ENCODE assay signal across 13 cellular contexts in genomic region chr9:137191245-137191644, GRCh38. TPM values are rescaled to one million over a fixed set of nuclear protein-coding genes. Genes with fewer than 3 reads are reported as not detected.
DNase-seq lines count a peak whose midpoint lies in the region; ATAC-seq and TF ChIP-seq lines count a peak whose summit lies in the region.
"Had no signal": no experiment of that assay in that cellular context is flagged by ENCODE, and none has a peak within 500 bp of the region (broad histone marks: within the 10 kb centered on the region; RNA-seq: fewer than 3 reads in every experiment).

No MANE protein-coding gene starts in this region.

- CTCF ChIA-PET in activated naive CD4-positive, alpha-beta T cell treated with anti-CD3 and anti-CD28 coated beads for 36 hours (lab: Charles Lee): interaction anchor here (1.7 kb wide), 1 partner anchor 35 kb away, joined by 6 read pairs; the partner anchor contains the start of gene RNF224

- H3K36me3 Mint-ChIP-seq in activated naive CD4-positive, alpha-beta T cell treated with anti-CD3 and anti-CD28 coated beads for 36 hours (ENCODE audit: low read depth): peaks cover 3% of the 10 kb centered on the region
- H3K36me3 Mint-ChIP-seq in T-helper 17 cell (ENCODE audit: low read depth) (no peaks in the 10 kb centered on the region), neural progenitor cell (no peaks in the 10 kb centered on the region)
- H3K36me3 Mint-ChIP-seq in stimulated activated memory B cell treated with anti-CD40 and anti-IgM and Interleukin-4, amounts not matched to agents 10 μg/mL and 1 μg/mL and 100 μg/mL, for 72 hours: peaks cover 11% of the 10 kb centered on the region

- peak overlapping the region; percentile 36 for H3K4me3 Mint-ChIP-seq in activated naive CD4-positive, alpha-beta T cell treated with anti-CD3 and anti-CD28 coated beads for 36 hours
- H3K4me3 Mint-ChIP-seq in T-helper 17 cell: peak overlapping the region; percentile 58
- H3K4me3 Mint-ChIP-seq in stimulated activated memory B cell treated with anti-CD40 and anti-IgM and Interleukin-4, amounts not matched to agents 10 μg/mL and 1 μg/mL and 100 μg/mL, for 72 hours: peak overlapping the region; percentile 56
- no peak overlapping the region for H3K4me3 Mint-ChIP-seq in neural progenitor cell

- H3K9me3 ChIP-seq in T-helper 17 cell (ENCODE audit: control insufficient read depth, low read length, poor library complexity, severe bottlenecking) (no peaks in the 10 kb centered on the region), neural progenitor cell (ENCODE audit: low read depth) (no peaks in the 10 kb centered on the region)

- ATAC-seq in T-helper 17 cell: no peak
- no peak for ATAC-seq in stimulated activated memory B cell treated with anti-CD40 and anti-IgM and Interleukin-4, amounts not matched to agents 10 μg/mL and 1 μg/mL and 100 μg/mL, for 72 hours
- ATAC-seq in GM21423 (IDR thresholded peaks at IDR 0.05; ENCODE audit: unreplicated experiment): no peak
- ATAC-seq: sciatic nerve had no signal

- H3K9ac ChIP-seq in neural progenitor cell: no peak overlapping the region

- H3F3A ChIP-seq in neural progenitor cell (ENCODE audit: low read depth): peaks cover 10% of the 10 kb centered on the region

- no peaks in the 10 kb centered on the region for H3K36me3 ChIP-seq in neural progenitor cell

- H3K27me3 Mint-ChIP-seq in activated naive CD4-positive, alpha-beta T cell treated with anti-CD3 and anti-CD28 coated beads for 36 hours (ENCODE audit: low read depth): no peaks in the 10 kb centered on the region
- H3K27me3 Mint-ChIP-seq in T-helper 17 cell (no peaks in the 10 kb centered on the region), neural progenitor cell (ENCODE audit: insufficient read depth, low read depth) (peaks cover 6% of the 10 kb centered on the region)
- no peaks in the 10 kb centered on the region for H3K27me3 Mint-ChIP-seq in stimulated activated memory B cell treated with anti-CD40 and anti-IgM and Interleukin-4, amounts not matched to agents 10 μg/mL and 1 μg/mL and 100 μg/mL, for 72 hours

- peaks cover 31% of the 10 kb centered on the region for H3K4me1 Mint-ChIP-seq in activated naive CD4-positive, alpha-beta T cell treated with anti-CD3 and anti-CD28 coated beads for 36 hours (ENCODE audit: low read depth)
- H3K4me1 Mint-ChIP-seq in T-helper 17 cell: peaks cover 24% of the 10 kb centered on the region
- peaks cover 36% of the 10 kb centered on the region for H3K4me1 Mint-ChIP-seq in stimulated activated memory B cell treated with anti-CD40 and anti-IgM and Interleukin-4, amounts not matched to agents 10 μg/mL and 1 μg/mL and 100 μg/mL, for 72 hours
- H3K4me1 Mint-ChIP-seq in neural progenitor cell: peaks cover 33% of the 10 kb centered on the region

- TF ChIP-seq CTCF in neural progenitor cell (IDR thresholded peaks at IDR 0.05): no peak

- no peak overlapping the region for H2AFZ ChIP-seq in neural progenitor cell (replicated peaks)
- H2AFZ ChIP-seq: hepatocyte had no signal

- peaks cover 20% of the 10 kb centered on the region for H3K79me2 ChIP-seq in neural progenitor cell (ENCODE audit: low read depth)

- H3K4me1 ChIP-seq in neural progenitor cell: peaks cover 5% of the 10 kb centered on the region

- H3K4me2 ChIP-seq in neural progenitor cell: no peak overlapping the region

- intact Hi-C loops in activated naive CD4-positive, alpha-beta T cell treated with anti-CD3 and anti-CD28 coated beads for 36 hours (cut with micrococcal nuclease): no loop called here

- H3K9me3 Mint-ChIP-seq in activated naive CD4-positive, alpha-beta T cell treated with anti-CD3 and anti-CD28 coated beads for 36 hours: no peaks in the 10 kb centered on the region
- no peaks in the 10 kb centered on the region for H3K9me3 Mint-ChIP-seq in stimulated activated memory B cell treated with anti-CD40 and anti-IgM and Interleukin-4, amounts not matched to agents 10 μg/mL and 1 μg/mL and 100 μg/mL, for 72 hours
- no peaks in the 10 kb centered on the region for H3K9me3 Mint-ChIP-seq in neural progenitor cell

- H3K4me3 ChIP-seq in neural progenitor cell: no peak overlapping the region
- H3K4me3 ChIP-seq: hepatocyte had no signal

- H3K27me3 ChIP-seq in neural progenitor cell: no peaks in the 10 kb centered on the region
- H3K27me3 ChIP-seq: hepatocyte had no signal

- no peak for DNase-seq in activated naive CD4-positive, alpha-beta T cell treated with anti-CD3 and anti-CD28 coated beads for 36 hours
- DNase-seq in activated naive CD4-positive, alpha-beta T cell treated with anti-CD3 and anti-CD28 coated beads, Interleukin-2, amount 50 U/mL, for 16 hours: no peak
- DNase-seq in T-helper 17 cell (no peak), neural progenitor cell (ENCODE audit: low spot score) (no peak)
- DNase-seq in central memory CD4-positive, alpha-beta T cell: no peak
- DNase-seq: cerebellar nuclear complex, NCI-H1417, NCI-H226 had no signal

- peaks cover 46% of the 10 kb centered on the region for H4K20me1 ChIP-seq in neural progenitor cell (ENCODE audit: low read depth)

- H3K27ac ChIP-seq in cingulate gyrus (ENCODE audit: low read depth, low read length) (peak overlapping the region; percentile 100), neural progenitor cell (no peak overlapping the region)

- H3K27ac Mint-ChIP-seq in activated naive CD4-positive, alpha-beta T cell treated with anti-CD3 and anti-CD28 coated beads for 36 hours: no peak overlapping the region
- H3K27ac Mint-ChIP-seq in T-helper 17 cell: peak overlapping the region; percentile 82
- peak overlapping the region; percentile 75 for H3K27ac Mint-ChIP-seq in stimulated activated memory B cell treated with anti-CD40 and anti-IgM and Interleukin-4, amounts not matched to agents 10 μg/mL and 1 μg/mL and 100 μg/mL, for 72 hours
- no peak overlapping the region for H3K27ac Mint-ChIP-seq in neural progenitor cell

RNA-seq across cellular contexts. Expression of gene SSNA1, which starts 2.8 kb away (rescaled TPM):
- total RNA-seq in activated naive CD4-positive, alpha-beta T cell treated with anti-CD3 and anti-CD28 coated beads for 36 hours: 10 to 100 TPM; 48.2 to 49.9 TPM
- total RNA-seq in T-helper 17 cell (10 to 100 TPM; 39.4 to 48.3 TPM), neural progenitor cell (ENCODE audit: low replicate concordance) (27.9 and 69.8 TPM in 2 replicates)

RNA-seq across cellular contexts. Expression of gene ANAPC2, which starts 2.9 kb away (rescaled TPM):
- 10 to 100 TPM; 34.8 to 36.6 TPM for total RNA-seq in activated naive CD4-positive, alpha-beta T cell treated with anti-CD3 and anti-CD28 coated beads for 36 hours
- total RNA-seq in T-helper 17 cell (100 to 1,000 TPM; 114 to 116 TPM), neural progenitor cell (ENCODE audit: low replicate concordance) (18.9 and 30.9 TPM in 2 replicates)

RNA-seq across cellular contexts. Expression of gene TPRN, which starts 9.3 kb away (rescaled TPM):
- 1 to 10 TPM; 2.1 to 2.6 TPM for total RNA-seq in activated naive CD4-positive, alpha-beta T cell treated with anti-CD3 and anti-CD28 coated beads for 36 hours
- total RNA-seq in T-helper 17 cell (1 to 10 TPM; 5.7 to 6.3 TPM), neural progenitor cell (ENCODE audit: low replicate concordance) (3.4 and 9.1 TPM in 2 replicates)

RNA-seq across cellular contexts. Expression of gene TMEM203, which starts 14.2 kb away (rescaled TPM):
- 10 to 100 TPM; 21.8 to 23.2 TPM for total RNA-seq in activated naive CD4-positive, alpha-beta T cell treated with anti-CD3 and anti-CD28 coated beads for 36 hours
- total RNA-seq in T-helper 17 cell (10 to 100 TPM; 21.3 to 21.4 TPM), neural progenitor cell (ENCODE audit: low replicate concordance) (21.6 and 43.7 TPM in 2 replicates)

RNA-seq across cellular contexts. Expression of gene NDOR1, which starts 14.3 kb away (rescaled TPM):
- 10 to 100 TPM; 25.3 to 26.1 TPM for total RNA-seq in activated naive CD4-positive, alpha-beta T cell treated with anti-CD3 and anti-CD28 coated beads for 36 hours
- total RNA-seq in T-helper 17 cell (10 to 100 TPM; 24.0 to 30.7 TPM), neural progenitor cell (ENCODE audit: low replicate concordance) (5.1 and 20.5 TPM in 2 replicates)

Comparison
In these comparisons a context has a peak if more than half of its experiments do, and no peak if none do; other contexts are left out.
1. H3K27ac Mint-ChIP-seq: peak in T-helper 17 cell (single experiment) and stimulated activated memory B cell treated with anti-CD40 and anti-IgM and Interleukin-4, amounts not matched to agents 10 μg/mL and 1 μg/mL and 100 μg/mL, for 72 hours (single experiment); none in activated naive CD4-positive, alpha-beta T cell treated with anti-CD3 and anti-CD28 coated beads for 36 hours (single experiment) and neural progenitor cell (single experiment).